Comparison of ENCODE assay signal across 8 cellular contexts in the genomic region with DNA sequence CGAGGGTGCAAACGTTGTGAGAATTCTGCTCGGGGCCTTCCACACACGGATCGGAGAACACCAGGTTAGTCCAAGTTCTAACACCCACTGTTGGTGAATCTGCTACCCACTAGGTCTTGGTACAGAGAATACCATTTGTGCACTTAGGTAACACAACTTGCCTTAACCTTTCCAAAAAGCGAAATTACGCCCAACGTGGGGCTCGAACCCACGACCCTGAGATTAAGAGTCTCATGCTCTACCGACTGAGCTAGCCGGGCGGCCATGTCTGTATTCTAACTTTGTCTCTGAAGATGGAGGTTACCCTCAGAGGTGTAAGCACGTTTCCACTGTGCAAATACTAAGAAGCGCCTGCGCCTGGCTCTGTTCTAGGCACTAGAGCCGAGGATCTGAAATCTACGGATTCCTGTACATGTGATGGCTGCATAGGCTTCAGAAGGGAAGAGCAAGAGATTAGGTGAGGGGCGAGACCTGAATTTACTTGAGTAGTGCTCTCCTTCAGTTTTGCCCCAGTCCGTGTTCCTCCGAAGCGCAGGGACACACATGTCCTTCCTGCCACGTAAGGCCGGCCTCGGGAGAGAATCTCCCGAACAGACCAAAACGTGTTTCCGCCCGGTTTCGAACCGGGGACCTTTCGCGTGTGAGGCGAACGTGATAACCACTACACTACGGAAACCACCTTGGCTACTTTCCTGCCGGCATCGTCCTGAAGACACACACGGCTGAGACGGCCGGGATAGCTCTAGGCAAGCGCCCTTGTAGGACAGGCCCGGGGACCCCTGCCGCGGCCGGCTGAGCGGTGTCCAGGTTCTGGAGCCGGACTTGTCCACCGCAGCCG.
DNase-seq lines count a peak whose midpoint lies in the region; ATAC-seq and TF ChIP-seq lines count a peak whose summit lies in the region.

No MANE protein-coding gene starts in this region.

- TF ChIP-seq CTCF in brain microvascular endothelial cell (IDR thresholded peaks at IDR 0.05; ENCODE audit: low read depth, low read length, missing control alignments), result no peak

- in situ Hi-C loops in brain microvascular endothelial cell (cut with HindIII; ENCODE audit: low pct_ligation_motif_present, low sequenced_read_pairs), result no loop called here

- DNase-seq in brain microvascular endothelial cell (peak; percentile 96), iris pigment epithelial cell (ENCODE audit: low read depth) (peak; percentile 98), epidermal melanocyte (ENCODE audit: insufficient read length, low spot score) (no peak), NCI-H2029 (lab: John Stamatoyannopoulos, UW) (no peak)
- DNase-seq in stimulated activated CD4-positive, alpha-beta T cell treated with anti-CD3 and anti-CD28 coated beads, Interleukin-15, amount 100 ng/mL, for 1 hour (ENCODE audit: low read depth in 1 of 2, low spot score in 1 of 2), result peak; percentile 96 to 99

- peak overlapping the region; percentile 86 for H3K4me3 ChIP-seq in brain microvascular endothelial cell (ENCODE audit: low read depth, low read length)

- H3K36me3 ChIP-seq in brain microvascular endothelial cell (replicated peaks), result no peaks in the 10 kb centered on the region

- ATAC-seq in GM18498 (IDR thresholded peaks at IDR 0.05; ENCODE audit: unreplicated experiment), result peak; percentile 28
- ATAC-seq in HG02970 (IDR thresholded peaks at IDR 0.05; ENCODE audit: low FRiP score, unreplicated experiment), result peak; percentile 32
- peak; percentile 62 for ATAC-seq in SK-N-SH treated with all-trans-retinoic acid at 6 μM for 48 hours

- H3K27ac ChIP-seq in brain microvascular endothelial cell, result peak overlapping the region; percentile 81

- no peaks in the 10 kb centered on the region for H3K27me3 ChIP-seq in brain microvascular endothelial cell (replicated peaks)

TF ChIP-seq in SK-N-SH treated with all-trans-retinoic acid at 6 μM for 48 hours, 23 proteins besides CTCF, POLR2A, EP300 and RAD21:
- TF ChIP-seq ESRRG (CRISPR knock-in tag; IDR thresholded peaks at IDR 0.05) (0 out of 2 replicates have a peak, but pooled peaks have one; percentile 44), TCF4 (CRISPR knock-in tag; IDR thresholded peaks at IDR 0.05; ENCODE audit: borderline replicate concordance) (no peak)

Comparison
In these comparisons a context has a peak if more than half of its experiments do, and no peak if none do; other contexts are left out.
1. DNase-seq: peak in brain microvascular endothelial cell (single experiment), iris pigment epithelial cell (single experiment) and stimulated activated CD4-positive, alpha-beta T cell treated with anti-CD3 and anti-CD28 coated beads, Interleukin-15, amount 100 ng/mL, for 1 hour (2 of 2); none in epidermal melanocyte (single experiment) and NCI-H2029 (single experiment).
2. Peak in every context shown above with its lines, with median percentiles within 50 percentile points of each other: ATAC-seq.